Comparison of ENCODE assay signal across 1 cellular context in the genomic region with DNA sequence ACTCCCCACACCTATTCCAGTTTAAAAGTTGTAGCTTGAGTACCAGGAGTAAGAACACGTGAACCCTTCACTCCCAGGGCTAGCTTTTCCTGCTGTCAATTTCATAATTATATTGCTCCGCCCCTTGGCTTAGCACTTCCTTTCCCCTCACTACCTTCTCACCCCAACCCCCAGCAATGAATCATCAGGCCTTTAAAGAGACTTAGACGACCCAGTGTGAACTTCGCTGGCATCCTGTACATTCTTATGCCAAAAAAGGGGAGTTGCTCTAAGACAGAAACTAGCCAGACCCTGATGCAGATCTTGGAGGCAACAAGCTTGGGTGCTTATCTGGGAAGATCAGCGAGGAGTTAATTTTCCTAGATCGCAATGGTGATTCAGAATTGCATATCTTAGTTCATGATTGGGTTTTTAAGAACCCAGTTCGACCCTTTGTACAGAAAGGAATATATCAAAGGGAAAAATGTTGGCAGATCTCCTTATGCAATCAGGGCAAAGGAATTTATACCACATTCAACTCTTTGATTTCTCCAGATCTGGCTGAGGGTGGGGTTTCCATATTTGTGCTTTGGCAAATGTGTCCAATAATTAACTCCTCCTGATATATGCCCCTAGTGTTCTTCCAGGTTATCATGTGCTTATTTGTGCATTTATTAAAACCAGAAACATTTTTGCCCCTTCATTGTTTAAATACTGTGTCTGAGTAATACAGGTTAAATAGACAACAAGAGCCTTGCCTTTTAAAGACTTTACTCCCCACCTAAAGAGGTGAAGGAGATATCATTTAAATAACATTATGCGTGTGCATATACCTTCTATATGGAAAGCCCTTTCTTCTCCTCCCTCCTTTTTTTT.
TF ChIP-seq lines count a peak whose summit lies in the region.

No MANE protein-coding gene starts in this region.

TF ChIP-seq in IMR-90, 13 proteins besides CTCF, POLR2A, EP300 and RAD21 (continued from another document):
- TF ChIP-seq, protein P1, sequence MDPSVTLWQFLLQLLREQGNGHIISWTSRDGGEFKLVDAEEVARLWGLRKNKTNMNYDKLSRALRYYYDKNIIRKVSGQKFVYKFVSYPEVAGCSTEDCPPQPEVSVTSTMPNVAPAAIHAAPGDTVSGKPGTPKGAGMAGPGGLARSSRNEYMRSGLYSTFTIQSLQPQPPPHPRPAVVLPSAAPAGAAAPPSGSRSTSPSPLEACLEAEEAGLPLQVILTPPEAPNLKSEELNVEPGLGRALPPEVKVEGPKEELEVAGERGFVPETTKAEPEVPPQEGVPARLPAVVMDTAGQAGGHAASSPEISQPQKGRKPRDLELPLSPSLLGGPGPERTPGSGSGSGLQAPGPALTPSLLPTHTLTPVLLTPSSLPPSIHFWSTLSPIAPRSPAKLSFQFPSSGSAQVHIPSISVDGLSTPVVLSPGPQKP (IDR thresholded peaks at IDR 0.05; ENCODE audit: borderline replicate concordance, low read depth, low read length): no peak
- TF ChIP-seq CHD1 (IDR thresholded peaks at IDR 0.05; ENCODE audit: low read depth, low read length) (no peak), MAFK (IDR thresholded peaks at IDR 0.05; ENCODE audit: low read depth, low read length) (no peak), CEBPB (IDR thresholded peaks at IDR 0.05; ENCODE audit: low read depth, low read length) (peak; percentile 60; the same call in 1 of the 2 replicates), BHLHE40 (IDR thresholded peaks at IDR 0.05; ENCODE audit: low read depth, low read length) (0 out of 2 replicates have a peak, but pooled peaks have one; percentile 2)
